Comparison of ENCODE assay signal across 8 cellular contexts in genomic region chr4:92305148-92305877, GRCh38.
DNase-seq lines count a peak whose midpoint lies in the region; ATAC-seq lines count a peak whose summit lies in the region.

No MANE protein-coding gene starts in this region.

- ATAC-seq in HG03045 (IDR thresholded peaks at IDR 0.05; ENCODE audit: unreplicated experiment): no peak
- no peak for ATAC-seq in HG03139 (IDR thresholded peaks at IDR 0.05; ENCODE audit: unreplicated experiment)

- H3K4me3 ChIP-seq in iPS-11a (ENCODE audit: low read depth, low read length) (peak overlapping the region; percentile 84), skeletal muscle cell (ENCODE audit: low read depth, low read length) (peak overlapping the region; percentile 52)

- DNase-seq in ELF-1 (ENCODE audit: low read depth, low spot score): peak; percentile 95
- DNase-seq in NCI-H146 treated with DMSO at 0.1 percent for 48 hours (lab: John Stamatoyannopoulos, UW; ENCODE audit: unreplicated experiment): peak; percentile 1
- peak; percentile 83 for DNase-seq in astrocyte of the hippocampus (ENCODE audit: low read depth, low spot score)
- DNase-seq in skeletal muscle cell (ENCODE audit: low read depth): peak; percentile 20
- no peak for DNase-seq in activated effector memory CD4-positive, alpha-beta T cell treated with Interleukin-2 at 50 U/mL for 16 hours
